In the genomic region with DNA sequence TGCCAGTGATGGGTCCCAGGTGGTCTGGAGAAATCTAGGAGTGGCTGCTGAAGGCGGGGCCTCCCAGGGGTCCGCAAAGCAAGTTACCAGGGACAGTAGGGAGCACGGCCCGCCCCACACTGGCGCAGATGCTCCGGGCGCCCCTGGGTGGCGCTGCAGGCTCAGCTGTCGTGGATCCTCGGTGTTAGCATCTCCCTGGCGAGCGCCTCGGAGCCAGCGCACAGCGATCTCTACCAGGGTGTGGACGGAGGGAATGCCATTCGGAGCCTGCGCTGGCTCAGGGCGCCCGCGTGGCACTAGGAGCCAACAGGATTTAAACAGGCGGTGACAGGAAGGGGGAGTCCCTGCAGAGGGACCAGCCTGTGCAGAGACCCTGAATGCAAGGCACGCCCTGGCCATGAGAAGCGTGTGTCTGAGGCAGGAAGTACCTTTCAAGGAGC, we compare ENCODE assay signal across 8 cellular contexts. TPM values are rescaled to one million over a fixed set of nuclear protein-coding genes. Genes with fewer than 3 reads are reported as not detected.
DNase-seq lines count a peak whose midpoint lies in the region; ATAC-seq and TF ChIP-seq lines count a peak whose summit lies in the region.

No MANE protein-coding gene starts in this region.

- peak overlapping the region in 52 of 59 donors; percentile 5 to 56 (median 38) for H3K4me3 ChIP-seq in dorsolateral prefrontal cortex
- no peak overlapping the region for H3K4me3 ChIP-seq in lower leg skin (ENCODE audit: low read depth, poor library complexity, severe bottlenecking)

- H3K27ac Mint-ChIP-seq in activated CD4-positive, alpha-beta T cell treated with anti-CD3 and anti-CD28 coated beads, Interleukin-2, amount 10 ng/mL, durations not matched to agents 7 days and 5 days, result no peak overlapping the region

- H3K9me3 Mint-ChIP-seq in activated CD4-positive, alpha-beta T cell treated with anti-CD3 and anti-CD28 coated beads, Interleukin-2, amount 10 ng/mL, durations not matched to agents 7 days and 5 days, result no peaks in the 10 kb centered on the region

- H3K4me3 Mint-ChIP-seq in activated CD4-positive, alpha-beta T cell treated with anti-CD3 and anti-CD28 coated beads, Interleukin-2, amount 10 ng/mL, durations not matched to agents 7 days and 5 days, result peak overlapping the region; percentile 62

- CTCF ChIA-PET in activated CD4-positive, alpha-beta T cell treated with anti-CD3 and anti-CD28 coated beads, Interleukin-2, amount 10 ng/mL, durations not matched to agents 7 days and 5 days (lab: Charles Lee), result interaction anchor here (0.6 to 4.1 kb wide), 20 partner anchors 11 to 241 kb away, joined by 3 to 41 read pairs (median 4); a partner anchor contains a TSS

- H3K27me3 ChIP-seq in dorsolateral prefrontal cortex, result no peaks in the 10 kb centered on the region

- 0 to 2% methylated on average over 21 to 24 of the region's 24 CpGs for WGBS in lower leg skin, 2 donors

- H3K27me3 Mint-ChIP-seq in activated CD4-positive, alpha-beta T cell treated with anti-CD3 and anti-CD28 coated beads, Interleukin-2, amount 10 ng/mL, durations not matched to agents 7 days and 5 days, result peaks cover 2% of the 10 kb centered on the region

- no peaks in the 10 kb centered on the region for H3K36me3 Mint-ChIP-seq in activated CD4-positive, alpha-beta T cell treated with anti-CD3 and anti-CD28 coated beads, Interleukin-2, amount 10 ng/mL, durations not matched to agents 7 days and 5 days (ENCODE audit: low read depth)

- DNase-seq in NCI-H524 (lab: John Stamatoyannopoulos, UW) (peak; percentile 75 to 80), NCI-H524 treated with DMSO at 0.1 percent for 48 hours (lab: John Stamatoyannopoulos, UW) (no peak), NCI-H526 (lab: John Stamatoyannopoulos, UW) (peak; percentile 80 to 96), dorsolateral prefrontal cortex (peak; percentile 78 to 90 (median 88)), lower leg skin (ENCODE audit: low spot score in 2 of 2) (peak; percentile 61 to 95)
- peak; percentile 63 for DNase-seq in activated CD4-positive, alpha-beta T cell treated with anti-CD3 and anti-CD28 coated beads, Interleukin-2, amount 10 ng/mL, durations not matched to agents 7 days and 5 days
- DNase-seq in stimulated activated CD4-positive, alpha-beta T cell treated with anti-CD3 and anti-CD28 coated beads, TNF-alpha, amount 100 ng/mL, for 24 hours (ENCODE audit: low read depth in 3 of 3), result peak; percentile 25 to 59 (median 40)

- peak; percentile 77 to 98 (median 94) for TF ChIP-seq CTCF in dorsolateral prefrontal cortex (IDR thresholded peaks at IDR 0.05 in 54 of 56, conservative IDR thresholded peaks at IDR 0.05 in 2 of 56; ENCODE audit: low read depth in 1 of 56, partially characterized antibody in 56 of 56)
- TF ChIP-seq CTCF in lower leg skin (IDR thresholded peaks at IDR 0.05), result peak in 1 of 3 donors; percentile 62

- no peak for TF ChIP-seq POLR2A in lower leg skin (IDR thresholded peaks at IDR 0.05)

- H3K27ac ChIP-seq in dorsolateral prefrontal cortex, result peak overlapping the region in 36 of 59 donors; percentile 8 to 82 (median 48)

- POLR2A ChIA-PET in activated CD4-positive, alpha-beta T cell treated with anti-CD3 and anti-CD28 coated beads, Interleukin-2, amount 10 ng/mL, durations not matched to agents 7 days and 5 days (lab: Charles Lee), result no interaction called here

- H3K4me1 Mint-ChIP-seq in activated CD4-positive, alpha-beta T cell treated with anti-CD3 and anti-CD28 coated beads, Interleukin-2, amount 10 ng/mL, durations not matched to agents 7 days and 5 days, result peaks cover 5% of the 10 kb centered on the region

- ATAC-seq in HG03342 (IDR thresholded peaks at IDR 0.05; ENCODE audit: unreplicated experiment), result peak; percentile 82

- intact Hi-C loops in dorsolateral prefrontal cortex (cut with DNase I) (loop anchor here in 1 of 2 donors (1.0 kb wide), 1 partner anchor 237 kb away; no protein-coding TSS in a partner anchor), lower leg skin (cut with DNase I; ENCODE audit: low total_unique reads) (no loop called here)

RNA-seq across cellular contexts. Expression of a gene that starts 20.2 kb away (rescaled TPM):
- 1 to 10 TPM; 2.9 to 3.7 TPM for total RNA-seq in activated CD4-positive, alpha-beta T cell treated with anti-CD3 and anti-CD28 coated beads, Interleukin-2, amount 10 ng/mL, durations not matched to agents 7 days and 5 days
- total RNA-seq in dorsolateral prefrontal cortex, result 100 to 1,000 TPM in 31 of 120 experiments, 10 to 100 TPM in 89; 52.0 to 134 (median 87.6) TPM
- 10 to 100 TPM; 10.9 to 27.8 (median 18.3) TPM for total RNA-seq in lower leg skin

RNA-seq across cellular contexts. Expression of a gene that starts 43.1 kb away (rescaled TPM):
- 100 to 1,000 TPM; 128 to 135 TPM for total RNA-seq in activated CD4-positive, alpha-beta T cell treated with anti-CD3 and anti-CD28 coated beads, Interleukin-2, amount 10 ng/mL, durations not matched to agents 7 days and 5 days
- total RNA-seq in dorsolateral prefrontal cortex (100 to 1,000 TPM in 112 of 120 experiments, 10 to 100 TPM in 8; 72.8 to 347 (median 162) TPM), lower leg skin (100 to 1,000 TPM in 2 of 4 donors, 10 to 100 TPM in 2; 15.4 to 540 (median 173) TPM)

RNA-seq across cellular contexts. Expression of a gene that starts 46.2 kb away (rescaled TPM):
- total RNA-seq in activated CD4-positive, alpha-beta T cell treated with anti-CD3 and anti-CD28 coated beads, Interleukin-2, amount 10 ng/mL, durations not matched to agents 7 days and 5 days, result not detected
- total RNA-seq in dorsolateral prefrontal cortex (10 to 100 TPM in 71 of 120 experiments, 1 to 10 TPM in 49; 5.8 to 23.3 (median 10.7) TPM), lower leg skin (10 to 100 TPM in 1 of 4 donors, 1 to 10 TPM in 3; 6.1 to 10.9 (median 7.8) TPM)

RNA-seq across cellular contexts. Expression of a gene that starts 54.4 kb away (rescaled TPM):
- total RNA-seq in activated CD4-positive, alpha-beta T cell treated with anti-CD3 and anti-CD28 coated beads, Interleukin-2, amount 10 ng/mL, durations not matched to agents 7 days and 5 days, result 10 to 100 TPM; 25.7 to 27.1 TPM
- total RNA-seq in dorsolateral prefrontal cortex, result 100 to 1,000 TPM in 23 of 120 experiments, 10 to 100 TPM in 97; 47.3 to 195 (median 80.7) TPM
- 10 to 100 TPM in 2 of 4 donors, 1 to 10 TPM in 2; 7.3 to 58.6 (median 21.8) TPM for total RNA-seq in lower leg skin

Comparison
In these comparisons a context has a peak if more than half of its experiments do, and no peak if none do; other contexts are left out.
1. RNA of a gene that starts 46.2 kb away (total RNA-seq): 5.8 to 23.3 TPM in dorsolateral prefrontal cortex and 6.1 to 10.9 TPM in lower leg skin; not detected in activated CD4-positive, alpha-beta T cell treated with anti-CD3 and anti-CD28 coated beads, Interleukin-2, amount 10 ng/mL, durations not matched to agents 7 days and 5 days; every median in the first group is over 4 times any median in the second.